Comparison of ENCODE assay signal across 27 cellular contexts in the genomic region with DNA sequence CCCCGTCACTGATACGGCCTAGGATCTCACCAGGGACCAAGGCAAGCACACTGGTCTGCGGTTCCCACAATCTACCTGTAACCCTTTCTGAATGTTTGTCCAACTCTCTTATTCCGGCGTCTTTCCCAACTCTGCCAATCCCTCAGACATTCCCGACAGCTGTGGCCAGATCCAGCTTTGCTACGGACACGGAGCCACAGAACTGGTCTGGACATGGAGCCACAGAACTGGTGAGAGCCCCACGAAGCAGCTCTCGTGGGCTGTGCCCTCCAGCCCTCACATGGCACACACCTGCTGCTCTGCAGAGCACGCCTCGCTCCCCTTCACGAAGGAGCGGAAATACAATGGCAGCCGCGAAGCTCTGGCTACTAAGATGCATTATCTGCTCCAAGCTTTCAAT.
"Had no signal": no experiment of that assay in that cellular context is flagged by ENCODE, and none has a peak within 500 bp of the region (broad histone marks: within the 10 kb centered on the region; RNA-seq: fewer than 3 reads in every experiment).

No MANE protein-coding gene starts in this region.

- H3K4me1 Mint-ChIP-seq: activated naive CD4-positive, alpha-beta T cell treated with anti-CD3 and anti-CD28 coated beads, Interleukin-2, amount 50 U/mL, for 24 hours; activated T-helper 17 cell treated with anti-CD3 and anti-CD28 coated beads, Interleukin-2, amount 50 U/mL, for 72 hours had no signal

- H3K9me3 Mint-ChIP-seq: activated CD4-positive, alpha-beta memory T cell treated with anti-CD3 and anti-CD28 coated beads for 36 hours; activated naive CD4-positive, alpha-beta T cell treated with anti-CD3 and anti-CD28 coated beads, Interleukin-2, amount 50 U/mL, for 24 hours; activated T-cell treated with anti-CD3 and anti-CD28 coated beads, Interleukin-2, amount 50 U/mL, for 72 hours; activated T-helper 17 cell treated with anti-CD3 and anti-CD28 coated beads, Interleukin-2, amount 50 U/mL, for 72 hours; T-helper 2 cell treated with Interferon-gamma antibody and Interleukin-4, amounts not matched to agents 5 μg/mL and 100 μg/mL, for 36 hours had no signal

- H3K27ac Mint-ChIP-seq: activated CD4-positive, alpha-beta memory T cell treated with anti-CD3 and anti-CD28 coated beads for 36 hours; activated naive CD4-positive, alpha-beta T cell treated with anti-CD3 and anti-CD28 coated beads, Interleukin-2, amount 50 U/mL, for 24 hours; activated T-cell treated with anti-CD3 and anti-CD28 coated beads, Interleukin-2, amount 50 U/mL, for 72 hours; activated T-helper 17 cell treated with anti-CD3 and anti-CD28 coated beads, Interleukin-2, amount 50 U/mL, for 72 hours; brain; T-helper 2 cell treated with Interferon-gamma antibody and Interleukin-4, amounts not matched to agents 5 μg/mL and 100 μg/mL, for 36 hours had no signal

- H3K36me3 ChIP-seq: MG63, SJCRH30 had no signal

- H3K4me3 Mint-ChIP-seq: activated CD4-positive, alpha-beta memory T cell treated with anti-CD3 and anti-CD28 coated beads for 36 hours; activated naive CD4-positive, alpha-beta T cell treated with anti-CD3 and anti-CD28 coated beads, Interleukin-2, amount 50 U/mL, for 24 hours; activated T-cell treated with anti-CD3 and anti-CD28 coated beads, Interleukin-2, amount 50 U/mL, for 72 hours; activated T-helper 17 cell treated with anti-CD3 and anti-CD28 coated beads, Interleukin-2, amount 50 U/mL, for 72 hours; brain; T-helper 2 cell treated with Interferon-gamma antibody and Interleukin-4, amounts not matched to agents 5 μg/mL and 100 μg/mL, for 36 hours had no signal

- H3K4me3 ChIP-seq: MG63, SJCRH30, SK-N-MC had no signal

- H3K36me3 Mint-ChIP-seq: activated CD4-positive, alpha-beta memory T cell treated with anti-CD3 and anti-CD28 coated beads for 36 hours; activated naive CD4-positive, alpha-beta T cell treated with anti-CD3 and anti-CD28 coated beads, Interleukin-2, amount 50 U/mL, for 24 hours; brain had no signal

- ATAC-seq: activated T-cell treated with anti-CD3 and anti-CD28 coated beads, Interleukin-2, amount 50 U/mL, for 72 hours; activated T-helper 17 cell treated with anti-CD3 and anti-CD28 coated beads, Interleukin-2, amount 50 U/mL, for 72 hours; Panc1 had no signal

- H3K27ac ChIP-seq: SJCRH30, SK-N-MC had no signal

- DNase-seq: activated CD4-positive, alpha-beta memory T cell treated with anti-CD3 and anti-CD28 coated beads for 36 hours; activated CD4-positive, alpha-beta T cell treated with anti-CD3 and anti-CD28 coated beads, Interleukin-2, amount 50 U/mL, for 1 hour; activated CD8-positive, alpha-beta memory T cell treated with anti-CD3 and anti-CD28 coated beads, Interleukin-2, amount 50 U/mL, for 4 hours; activated effector memory CD4-positive, alpha-beta T cell treated with anti-CD3 and anti-CD28 coated beads, Interleukin-2, amount 50 U/mL, for 16 hours; activated naive CD4-positive, alpha-beta T cell; activated T-cell treated with anti-CD3 and anti-CD28 coated beads, Interleukin-2, amount 50 U/mL, for 72 hours; anterior cingulate cortex; central memory CD4-positive, alpha-beta T cell; Kasumi-1; KG1; MG63; MV-4-11; NCI-H1092; NCI-H1436 treated with DMSO at 0.1 percent for 48 hours; NCI-H1694 treated with DMSO at 0.1 percent for 48 hours; NCI-H2029; NCI-H2171; NCI-H510A treated with DMSO at 0.1 percent for 48 hours; NCI-H69; SHP77; SJCRH30 had no signal

- H3K27me3 Mint-ChIP-seq: activated naive CD4-positive, alpha-beta T cell treated with anti-CD3 and anti-CD28 coated beads, Interleukin-2, amount 50 U/mL, for 24 hours; brain had no signal

- H3K4me1 ChIP-seq: SJCRH30 had no signal

- H3K9me3 ChIP-seq: MG63, SJCRH30 had no signal

- H3K27me3 ChIP-seq: MG63 had no signal
